ENCODE assay signal across 14 cellular contexts in the genomic region with DNA sequence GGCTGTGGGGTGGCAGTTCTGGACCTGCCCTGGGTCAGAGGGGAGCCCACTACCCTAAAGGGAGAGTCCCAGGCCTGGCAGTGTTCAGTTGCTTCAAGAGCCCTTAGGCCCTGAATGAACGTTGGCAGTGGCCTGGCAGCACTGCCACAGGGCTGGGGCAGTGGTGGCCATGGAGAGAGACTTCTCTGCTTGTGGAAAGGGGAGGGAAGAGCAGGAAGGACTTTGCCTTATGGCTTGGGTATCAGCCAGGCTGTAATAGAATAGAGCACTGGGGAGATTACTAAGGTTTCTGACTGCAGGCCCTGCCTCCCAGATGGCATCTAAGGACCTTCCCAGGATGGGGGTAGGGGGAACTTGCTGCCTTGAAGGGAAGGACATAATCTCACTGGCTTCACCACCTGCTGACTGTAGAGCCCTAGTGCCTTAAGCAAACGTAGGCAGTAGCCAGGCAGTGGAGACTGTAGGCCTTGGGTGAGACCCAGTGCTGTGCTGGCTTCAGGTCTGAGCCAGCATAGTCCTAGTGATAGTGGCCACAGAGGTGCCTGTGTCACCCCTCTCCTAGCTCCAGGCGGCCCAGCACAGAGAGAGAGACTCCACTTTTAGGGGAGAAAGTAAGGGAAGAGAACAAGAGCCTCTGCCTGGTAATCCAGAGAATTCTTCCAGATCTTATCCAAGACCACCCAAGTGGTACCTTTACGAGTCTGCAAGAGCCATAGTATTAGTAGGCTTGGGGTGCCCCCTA. TPM values are rescaled to one million over a fixed set of nuclear protein-coding genes. Genes with fewer than 3 reads are reported as not detected.
DNase-seq lines count a peak whose midpoint lies in the region; ATAC-seq, FAIRE-seq and TF ChIP-seq lines count a peak whose summit lies in the region.
"Had no signal": no experiment of that assay in that cellular context is flagged by ENCODE, and none has a peak within 500 bp of the region (broad histone marks: within the 10 kb centered on the region; RNA-seq: fewer than 3 reads in every experiment).

No MANE protein-coding gene starts in this region.

- peak overlapping the region in 1 of 2 experiments; percentile 31; a peak in 1 of 6 replicates for H3K27ac ChIP-seq in A549
- peak overlapping the region in 3 of 4 donors; percentile 7 to 51 (median 28) for H3K27ac ChIP-seq in body of pancreas
- H3K27ac ChIP-seq: upper lobe of left lung had no signal

- peak; percentile 19 to 31; a peak in 1 of 5 replicates for TF ChIP-seq RAD21 in A549 (conservative IDR thresholded peaks at IDR 0.05 in 1 of 2, IDR thresholded peaks at IDR 0.05 in 1 of 2)

- no peaks in the 10 kb centered on the region for H3K27me3 Mint-ChIP-seq in activated CD4-positive, alpha-beta T cell treated with anti-CD3 and anti-CD28 coated beads for 36 hours

- H3K4me2 ChIP-seq in A549, result no peak overlapping the region

- POLR2A ChIA-PET in A549 (lab: Yijun Ruan, JAX), result no interaction called here
- POLR2A ChIA-PET in activated CD4-positive, alpha-beta T cell treated with anti-CD3 and anti-CD28 coated beads for 36 hours (lab: Charles Lee), result no interaction called here

- intact Hi-C loops in body of pancreas (cut with DNase I), result no loop called here
- intact Hi-C loops in activated CD4-positive, alpha-beta T cell treated with anti-CD3 and anti-CD28 coated beads for 36 hours (cut with DNase I, micrococcal nuclease), result no loop called here

- no peak overlapping the region for H3K4me3 Mint-ChIP-seq in activated CD4-positive, alpha-beta T cell treated with anti-CD3 and anti-CD28 coated beads for 36 hours

- no peaks in the 10 kb centered on the region for H3K9me3 ChIP-seq in A549
- no peaks in the 10 kb centered on the region for H3K9me3 ChIP-seq in body of pancreas
- H3K9me3 ChIP-seq: upper lobe of left lung had no signal

- H3K36me3 ChIP-seq in body of pancreas (replicated peaks in 1 of 2; ENCODE audit: insufficient read depth in 1 of 2, low read depth in 2 of 2), result no peaks in the 10 kb centered on the region
- H3K36me3 ChIP-seq: upper lobe of left lung had no signal

- no peaks in the 10 kb centered on the region for H3K27me3 ChIP-seq in body of pancreas
- H3K27me3 ChIP-seq: upper lobe of left lung had no signal

- no peak for TF ChIP-seq EP300 in A549 (IDR thresholded peaks at IDR 0.05)

- peaks cover 5% of the 10 kb centered on the region for H3K36me3 Mint-ChIP-seq in activated CD4-positive, alpha-beta T cell treated with anti-CD3 and anti-CD28 coated beads for 36 hours (ENCODE audit: low read depth)

- WGBS in A549 (ENCODE audit: missing lambda C conversion rate), result 51% methylated on average over 3 of the region's 4 CpGs
- WGBS in body of pancreas, 2 donors, result 32 to 51% methylated on average over 2 to 4 of the region's 4 CpGs

- DNase-seq in A549 (ENCODE audit: low read depth in 1 of 2, low spot score in 1 of 2) (no peak), NCI-H2029 treated with DMSO at 0.1 percent for 48 hours (lab: John Stamatoyannopoulos, UW) (peak; percentile 41), body of pancreas (peak in 3 of 4 donors; percentile 33 to 73 (median 63)), midbrain (lab: John Stamatoyannopoulos, UW) (peak; percentile 1), amniotic stem cell (lab: John Stamatoyannopoulos, UW) (no peak), GM20000 (ENCODE audit: low spot score) (no peak), SW480 (ENCODE audit: low spot score) (no peak)
- no peak for DNase-seq in activated CD4-positive, alpha-beta T cell treated with anti-CD3 and anti-CD28 coated beads for 36 hours
- DNase-seq: activated T-cell treated with anti-CD3 and anti-CD28 coated beads, Interleukin-2, amount 50 U/mL, for 1 hour; effector CD8-positive, alpha-beta T cell; NCI-H526; occipital lobe; stimulated activated CD4-positive, alpha-beta T cell treated with anti-CD3 and anti-CD28 coated beads, Interleukin-12 subunit alpha, Interleukin-12 subunit beta, amount 100 ng/mL, for 4 hours; upper lobe of left lung had no signal

- CTCF ChIA-PET in A549 (lab: Yijun Ruan, JAX), result no interaction called here
- CTCF ChIA-PET in activated CD4-positive, alpha-beta T cell treated with anti-CD3 and anti-CD28 coated beads for 36 hours (lab: Charles Lee), result no interaction called here

- FAIRE-seq in A549 (lab: Jason Lieb, UNC), result no peak

- TF ChIP-seq CTCF in A549 (IDR thresholded peaks at IDR 0.05), result no peak
- TF ChIP-seq CTCF in body of pancreas (IDR thresholded peaks at IDR 0.05), result peak in 1 of 7 experiments; percentile 11
- no peak for TF ChIP-seq CTCF in GM20000 (IDR thresholded peaks at IDR 0.05; ENCODE audit: extremely low read depth, missing control alignments)

- H3K27ac Mint-ChIP-seq in activated CD4-positive, alpha-beta T cell treated with anti-CD3 and anti-CD28 coated beads for 36 hours, result no peak overlapping the region

- H3K4me3 ChIP-seq in A549 (no peak overlapping the region), body of pancreas (no peak overlapping the region)
- H3K4me3 ChIP-seq: upper lobe of left lung had no signal

- no peaks in the 10 kb centered on the region for H3K9me3 Mint-ChIP-seq in activated CD4-positive, alpha-beta T cell treated with anti-CD3 and anti-CD28 coated beads for 36 hours (ENCODE audit: low read depth)

- ATAC-seq in A549, result peak in 1 of 2 experiments; percentile 25; a peak in 2 of 6 replicates
- peak; percentile 70 for ATAC-seq in body of pancreas
- no peak for ATAC-seq in activated CD4-positive, alpha-beta T cell treated with anti-CD3 and anti-CD28 coated beads for 36 hours

- H3K4me1 Mint-ChIP-seq in activated CD4-positive, alpha-beta T cell treated with anti-CD3 and anti-CD28 coated beads for 36 hours, result no peaks in the 10 kb centered on the region

- TF ChIP-seq POLR2A in A549 (IDR thresholded peaks at IDR 0.05; ENCODE audit: low read length), result no peak
- TF ChIP-seq POLR2A in body of pancreas (IDR thresholded peaks at IDR 0.05), result no peak

- no peaks in the 10 kb centered on the region for H3K4me1 ChIP-seq in A549
- H3K4me1 ChIP-seq in body of pancreas, result peaks cover 9% of the 10 kb centered on the region
- H3K4me1 ChIP-seq: upper lobe of left lung had no signal

TF ChIP-seq in A549, 52 proteins besides CTCF, POLR2A, EP300 and RAD21 (continues in another document):
- TF ChIP-seq EHMT2 (IDR thresholded peaks at IDR 0.05; ENCODE audit: low read depth), result no peak
- no peak for TF ChIP-seq HOXA7 (CRISPR knock-in tag; IDR thresholded peaks at IDR 0.05)
- no peak for TF ChIP-seq RFX5 (IDR thresholded peaks at IDR 0.05)
- no peak for TF ChIP-seq TP53 (CRISPR knock-in tag; IDR thresholded peaks at IDR 0.05)
- TF ChIP-seq, protein P1, sequence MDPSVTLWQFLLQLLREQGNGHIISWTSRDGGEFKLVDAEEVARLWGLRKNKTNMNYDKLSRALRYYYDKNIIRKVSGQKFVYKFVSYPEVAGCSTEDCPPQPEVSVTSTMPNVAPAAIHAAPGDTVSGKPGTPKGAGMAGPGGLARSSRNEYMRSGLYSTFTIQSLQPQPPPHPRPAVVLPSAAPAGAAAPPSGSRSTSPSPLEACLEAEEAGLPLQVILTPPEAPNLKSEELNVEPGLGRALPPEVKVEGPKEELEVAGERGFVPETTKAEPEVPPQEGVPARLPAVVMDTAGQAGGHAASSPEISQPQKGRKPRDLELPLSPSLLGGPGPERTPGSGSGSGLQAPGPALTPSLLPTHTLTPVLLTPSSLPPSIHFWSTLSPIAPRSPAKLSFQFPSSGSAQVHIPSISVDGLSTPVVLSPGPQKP (IDR thresholded peaks at IDR 0.05; ENCODE audit: low read depth, low read length), result no peak
- TF ChIP-seq, protein P2, sequence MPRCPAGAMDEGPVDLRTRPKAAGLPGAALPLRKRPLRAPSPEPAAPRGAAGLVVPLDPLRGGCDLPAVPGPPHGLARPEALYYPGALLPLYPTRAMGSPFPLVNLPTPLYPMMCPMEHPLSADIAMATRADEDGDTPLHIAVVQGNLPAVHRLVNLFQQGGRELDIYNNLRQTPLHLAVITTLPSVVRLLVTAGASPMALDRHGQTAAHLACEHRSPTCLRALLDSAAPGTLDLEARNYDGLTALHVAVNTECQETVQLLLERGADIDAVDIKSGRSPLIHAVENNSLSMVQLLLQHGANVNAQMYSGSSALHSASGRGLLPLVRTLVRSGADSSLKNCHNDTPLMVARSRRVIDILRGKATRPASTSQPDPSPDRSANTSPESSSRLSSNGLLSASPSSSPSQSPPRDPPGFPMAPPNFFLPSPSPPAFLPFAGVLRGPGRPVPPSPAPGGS (IDR thresholded peaks at IDR 0.05), result no peak
- TF ChIP-seq SREBF2 (IDR thresholded peaks at IDR 0.05), result no peak
- no peak for TF ChIP-seq HOXB5 (CRISPR knock-in tag; IDR thresholded peaks at IDR 0.05)
- no peak for TF ChIP-seq FOSB (CRISPR knock-in tag; IDR thresholded peaks at IDR 0.05)
- TF ChIP-seq CBX8 (IDR thresholded peaks at IDR 0.05), result no peak
- no peak for TF ChIP-seq ESRRA (IDR thresholded peaks at IDR 0.05; ENCODE audit: borderline replicate concordance, low read length)

RNA-seq across cellular contexts. Expression of a gene that starts 27.6 kb away (rescaled TPM):
- polyA plus RNA-seq in A549 (2011; rRNA removed) (7.4 and 10.7 TPM in 2 replicates), A549 (2017; fragmentation: RNase III; extraction: RNeasy Plus Mini Kit Qiagen cat#74134 plus additional on column Dnase treatment) (5.5 to 7.8 TPM (median 7.6 TPM) in 3 replicates)
- polyA plus RNA-seq in A549 (2012; cell fraction: cytosol; rRNA removed), result 6.2 and 9.3 TPM in 2 replicates
- 60.0 and 83.9 TPM in 2 replicates for polyA plus RNA-seq in A549 (2012; cell fraction: nucleus; rRNA removed)
- polyA minus RNA-seq in A549 (2011; rRNA and poly(A)+ RNA removed), result 16.1 and 26.2 TPM in 2 replicates
- 10 to 100 TPM; 41.5 to 68.0 TPM for total RNA-seq in body of pancreas
- total RNA-seq in activated CD4-positive, alpha-beta T cell treated with anti-CD3 and anti-CD28 coated beads for 36 hours, result 10 to 100 TPM; 54.0 to 57.3 TPM

RNA-seq across cellular contexts. Expression of a gene that starts 43.5 kb away (rescaled TPM):
- polyA plus RNA-seq in A549 (2011; rRNA removed), result 2.9 and 3.5 TPM in 2 replicates
- 7.0 and 7.6 TPM in 2 replicates for polyA plus RNA-seq in A549 (2012; cell fraction: cytosol; rRNA removed)
- 40.4 and 54.9 TPM in 2 replicates for polyA plus RNA-seq in A549 (2012; cell fraction: nucleus; rRNA removed)
- polyA plus RNA-seq in A549 (2017; fragmentation: RNase III; extraction: RNeasy Plus Mini Kit Qiagen cat#74134 plus additional on column Dnase treatment), result 4.3 to 4.7 TPM (median 4.5 TPM) in 3 replicates
- polyA minus RNA-seq in A549 (2011; rRNA and poly(A)+ RNA removed), result 1.4 and 2.2 TPM in 2 replicates
- 1 to 10 TPM in 1 of 2 donors, under 1 TPM in 1; 0.66 to 4.4 TPM for total RNA-seq in body of pancreas
- total RNA-seq in activated CD4-positive, alpha-beta T cell treated with anti-CD3 and anti-CD28 coated beads for 36 hours, result under 1 TPM; 0.71 to 0.88 TPM
- total RNA-seq: occipital lobe had no signal

RNA-seq across cellular contexts. Expression of a gene that starts 47.8 kb away (rescaled TPM):
- polyA plus RNA-seq in A549 (2011; rRNA removed) (3.5 and 4.0 TPM in 2 replicates), A549 (2017; fragmentation: RNase III; extraction: RNeasy Plus Mini Kit Qiagen cat#74134 plus additional on column Dnase treatment) (3.1 to 3.9 TPM (median 3.2 TPM) in 3 replicates)
- polyA plus RNA-seq in A549 (2012; cell fraction: cytosol; rRNA removed), result 7.5 and 9.6 TPM in 2 replicates
- 16.8 and 17.1 TPM in 2 replicates for polyA plus RNA-seq in A549 (2012; cell fraction: nucleus; rRNA removed)
- polyA minus RNA-seq in A549 (2011; rRNA and poly(A)+ RNA removed), result 2.1 and 3.6 TPM in 2 replicates
- 10 to 100 TPM; 16.9 to 35.6 TPM for total RNA-seq in body of pancreas
- total RNA-seq in activated CD4-positive, alpha-beta T cell treated with anti-CD3 and anti-CD28 coated beads for 36 hours, result 1 to 10 TPM; 8.3 to 9.4 TPM

Comparison
In these comparisons a context has a peak if more than half of its experiments do, and no peak if none do; other contexts are left out.
1. DNase-seq: peak in NCI-H2029 treated with DMSO at 0.1 percent for 48 hours (single experiment), body of pancreas (3 of 4) and midbrain (single experiment); none in A549 (0 of 2), amniotic stem cell (single experiment), activated CD4-positive, alpha-beta T cell treated with anti-CD3 and anti-CD28 coated beads for 36 hours (single experiment), GM20000 (single experiment) and SW480 (single experiment).